In genomic region chr12:10721654-10722501, GRCh38 we compare ENCODE assay signal across 8 cellular contexts. TPM values are rescaled to one million over a fixed set of nuclear protein-coding genes. Genes with fewer than 3 reads are reported as not detected.
DNase-seq lines count a peak whose midpoint lies in the region; ATAC-seq and TF ChIP-seq lines count a peak whose summit lies in the region.

No MANE protein-coding gene starts in this region.

- H3K4me1 Mint-ChIP-seq in CD4-positive, alpha-beta memory T cell: peaks cover 10 to 24% (median 16%) of the 10 kb centered on the region in 4 donors
- peaks cover 68% of the 10 kb centered on the region for H3K4me1 Mint-ChIP-seq in brain

- H3K27ac Mint-ChIP-seq in CD4-positive, alpha-beta memory T cell: peak overlapping the region; percentile 68 to 94 (median 92)
- peak overlapping the region; percentile 74 to 97 (median 97) for H3K27ac Mint-ChIP-seq in brain

- POLR2A ChIA-PET in CD4-positive, alpha-beta memory T cell (lab: Charles Lee; ENCODE audit: partially characterized antibody): no interaction called here

- no peaks in the 10 kb centered on the region for H3K36me3 Mint-ChIP-seq in CD4-positive, alpha-beta memory T cell
- no peaks in the 10 kb centered on the region for H3K36me3 Mint-ChIP-seq in brain

- peaks cover 40 to 52% of the 10 kb centered on the region in 2 donors for H3K27me3 Mint-ChIP-seq in CD4-positive, alpha-beta memory T cell
- peaks cover 32% of the 10 kb centered on the region for H3K27me3 Mint-ChIP-seq in brain

- peak overlapping the region; percentile 2 to 58 for H3K4me3 ChIP-seq in CD4-positive, alpha-beta memory T cell (ENCODE audit: low read length in 2 of 2)

- peak overlapping the region; percentile 69 to 84 (median 80) for H3K4me3 Mint-ChIP-seq in CD4-positive, alpha-beta memory T cell
- peak overlapping the region; percentile 85 to 97 (median 88) for H3K4me3 Mint-ChIP-seq in brain

- peaks cover 32% of the 10 kb centered on the region for H3K27me3 ChIP-seq in CD4-positive, alpha-beta memory T cell (ENCODE audit: insufficient read depth, low read length)

- TF ChIP-seq CTCF in brain (conservative IDR thresholded peaks at IDR 0.05): no peak

- intact Hi-C loops in CD4-positive, alpha-beta memory T cell (cut with micrococcal nuclease): no loop called here
- intact Hi-C loops in sciatic nerve (cut with DNase I): loop anchor here (2.0 kb wide), 1 partner anchor 27 kb away; no protein-coding TSS in a partner anchor

- peak; percentile 39 for ATAC-seq in GM21529 (IDR thresholded peaks at IDR 0.05; ENCODE audit: unreplicated experiment)
- ATAC-seq in sciatic nerve: peak; percentile 97

- peak; percentile 46 to 75 (median 66) for DNase-seq in CD4-positive, alpha-beta memory T cell
- DNase-seq in LHCN-M2 (ENCODE audit: low read depth): peak; percentile 99
- DNase-seq in T-helper 2 cell: peak in 4 of 5 experiments; percentile 13 to 79 (median 52)
- peak; percentile 35 for DNase-seq in iPS DF 19.7 (ENCODE audit: low read depth, low spot score)
- DNase-seq in sciatic nerve (ENCODE audit: low spot score): peak; percentile 97
- DNase-seq in KG1 (lab: John Stamatoyannopoulos, UW): no peak

- CTCF ChIA-PET in CD4-positive, alpha-beta memory T cell (lab: Charles Lee; ENCODE audit: partially characterized antibody): no interaction called here

- H3K36me3 ChIP-seq in CD4-positive, alpha-beta memory T cell (ENCODE audit: insufficient read depth, low read length): no peaks in the 10 kb centered on the region

- H3K4me1 ChIP-seq in CD4-positive, alpha-beta memory T cell (ENCODE audit: insufficient read depth, low read length): peaks cover 19% of the 10 kb centered on the region

- no peak overlapping the region for H3K27ac ChIP-seq in CD4-positive, alpha-beta memory T cell (ENCODE audit: low read depth, low read length)

- peaks cover 0 to 4% (median 0%) of the 10 kb centered on the region in 8 donors for H3K9me3 Mint-ChIP-seq in CD4-positive, alpha-beta memory T cell
- peaks cover 0 to 3% (median 0%) of the 10 kb centered on the region in 5 experiments for H3K9me3 Mint-ChIP-seq in brain

- H3K9me3 ChIP-seq in CD4-positive, alpha-beta memory T cell (ENCODE audit: control insufficient read depth in 1 of 2, low read length in 2 of 2): no peaks in the 10 kb centered on the region

RNA-seq across cellular contexts. Expression of gene YBX3, which starts 1.2 kb away (rescaled TPM):
- total RNA-seq in CD4-positive, alpha-beta memory T cell: 1 to 10 TPM; 3.2 to 5.1 TPM
- polyA plus RNA-seq in CD4-positive, alpha-beta memory T cell: 1 to 10 TPM; 1.7 to 2.0 TPM
- 137 and 159 TPM in 2 replicates for total RNA-seq in LHCN-M2 (2014; rRNA removed)
- polyA plus RNA-seq in LHCN-M2 (2012): 151 TPM
- polyA plus RNA-seq in brain (ENCODE audit: insufficient read depth, low read depth, low replicate concordance): 22.8 TPM
- total RNA-seq in sciatic nerve: 371 TPM

RNA-seq across cellular contexts. Expression of gene STYK1, which starts 48.0 kb away (rescaled TPM):
- total RNA-seq in CD4-positive, alpha-beta memory T cell: not detected
- not detected for polyA plus RNA-seq in CD4-positive, alpha-beta memory T cell
- total RNA-seq in LHCN-M2 (2014; rRNA removed) (1.7 and 2.1 TPM in 2 replicates), sciatic nerve (0.85 TPM)
- polyA plus RNA-seq in LHCN-M2 (2012): 2.6 TPM
- 0.17 TPM for polyA plus RNA-seq in brain (ENCODE audit: insufficient read depth, low read depth, low replicate concordance)

Comparison
In these comparisons a context has a peak if more than half of its experiments do, and no peak if none do; other contexts are left out.
1. RNA of gene YBX3, which starts 1.2 kb away (total RNA-seq): 371 TPM in sciatic nerve (single experiment) and 137 to 159 TPM in LHCN-M2; 3.2 to 5.1 TPM in CD4-positive, alpha-beta memory T cell; every median in the first group is over 10 times any median in the second.